1 cellular context compared by ENCODE assay signal in genomic region chr7:101814996-101815825, GRCh38.
A peak's percentile ranks its signal among the peaks of the same experiment; 100 is the strongest.
TF ChIP-seq lines count a peak whose summit lies in the region.

No MANE protein-coding gene starts in this region.

TF ChIP-seq in H1, 55 proteins besides CTCF, POLR2A, EP300 and RAD21 (continued from another document):
- peak; percentile 70 to 81; a peak in 2 of 4 replicates for TF ChIP-seq HDAC2 (IDR thresholded peaks at IDR 0.05; ENCODE audit: borderline replicate concordance in 1 of 2, low read depth in 2 of 2, low read length in 2 of 2)
- peak; percentile 34; the same call in 1 of the 2 replicates for TF ChIP-seq KDM1A (IDR thresholded peaks at IDR 0.05; ENCODE audit: borderline replicate concordance, low read length)
- TF ChIP-seq CREB1 (IDR thresholded peaks at IDR 0.05) = no peak; the same call in 1 of the 2 replicates
- TF ChIP-seq EGR1 (IDR thresholded peaks at IDR 0.05; ENCODE audit: borderline replicate concordance, low read depth, low read length) = peak; percentile 87; the same call in 1 of the 2 replicates
